1 cellular context compared by ENCODE assay signal in the genomic region with DNA sequence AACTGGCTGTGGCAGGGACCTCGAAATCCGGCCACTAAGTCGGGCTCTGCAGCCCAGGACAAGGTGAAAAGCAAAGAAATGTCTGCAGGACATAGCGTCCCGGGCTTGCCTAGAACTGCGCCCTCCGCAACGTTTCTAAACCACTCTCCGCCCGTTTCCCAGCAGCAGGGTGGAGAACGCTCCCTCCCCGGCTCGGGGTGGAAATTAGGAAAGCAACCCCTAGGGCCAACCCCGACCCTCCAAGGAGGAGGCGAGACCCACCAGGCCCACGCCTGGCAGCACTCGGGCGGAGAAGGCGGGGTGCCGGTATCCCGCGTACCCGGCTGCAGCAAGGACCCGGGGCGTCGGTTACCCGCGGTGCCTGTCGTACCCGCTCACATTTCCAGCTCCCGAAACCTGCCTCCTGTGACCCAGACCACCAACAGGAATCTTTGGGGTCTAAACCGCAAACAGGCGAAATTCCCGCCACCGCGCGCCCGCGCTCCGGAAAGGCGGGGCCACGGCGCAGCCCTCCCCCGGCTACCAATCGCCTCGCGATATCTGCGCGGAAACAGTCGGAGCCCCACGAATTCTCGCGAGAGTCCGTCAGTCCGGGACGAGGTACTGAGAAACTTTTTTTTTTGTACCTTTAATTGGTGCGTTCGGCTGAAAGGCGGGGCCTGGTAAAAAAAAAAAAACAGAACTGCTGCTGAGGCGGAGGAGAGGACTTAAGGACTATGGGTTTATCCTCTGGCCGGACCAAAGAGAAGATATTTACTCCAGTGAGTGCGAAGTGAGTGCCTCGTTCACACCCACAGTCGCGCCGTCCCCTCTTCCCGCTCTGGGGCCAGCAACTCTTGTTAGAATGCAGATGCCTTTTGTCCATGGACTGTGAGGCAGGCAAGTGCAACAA.
A peak's percentile ranks its signal among the peaks of the same experiment; 100 is the strongest.
TF ChIP-seq lines count a peak whose summit lies in the region.

Gene MMS22L, minus strand, starts transcription at position 491 of the 892 bp plus-strand sequence. CDS start 739 bp downstream, outside the sequence.

TF ChIP-seq in K562, 482 proteins besides CTCF, POLR2A, EP300 and RAD21 (continued from another document and continues in another):
- TF ChIP-seq SIN3A (IDR thresholded peaks at IDR 0.05; ENCODE audit: borderline replicate concordance in 2 of 2, control insufficient read depth in 1 of 2, low read depth in 2 of 2, low read length in 2 of 2): peak; percentile 57; a peak in 1 of 4 replicates
- TF ChIP-seq FIP1L1 (IDR thresholded peaks at IDR 0.05; ENCODE audit: low read depth, low read length, poor library complexity, severe bottlenecking): no peak
- TF ChIP-seq NELFE (IDR thresholded peaks at IDR 0.05; ENCODE audit: insufficient read depth, insufficient read length): no peak
- peak; percentile 52; the same call in 1 of the 2 replicates for TF ChIP-seq CREB1 (IDR thresholded peaks at IDR 0.05)
- TF ChIP-seq CREB1 (CRISPR knock-in tag; IDR thresholded peaks at IDR 0.05): no peak
- no peak for TF ChIP-seq GTF2E2 (tag; IDR thresholded peaks at IDR 0.05)
- no peak for TF ChIP-seq JUND (IDR thresholded peaks at IDR 0.05; ENCODE audit: borderline replicate concordance, low read depth, low read length)
- no peak for TF ChIP-seq JUND (tag; IDR thresholded peaks at IDR 0.05; ENCODE audit: borderline replicate concordance, low read depth, low read length)
- TF ChIP-seq TBP (optimal IDR thresholded peaks at IDR 0.05; ENCODE audit: low read depth, low read length): peak; percentile 64
- no peak for TF ChIP-seq NR3C1 (CRISPR knock-in tag; IDR thresholded peaks at IDR 0.05)
- TF ChIP-seq TEAD4 (IDR thresholded peaks at IDR 0.05; ENCODE audit: low read length): peak; percentile 39
- no peak for TF ChIP-seq TEAD4 (CRISPR knock-in tag; IDR thresholded peaks at IDR 0.05; ENCODE audit: borderline replicate concordance)
- TF ChIP-seq, protein P1, sequence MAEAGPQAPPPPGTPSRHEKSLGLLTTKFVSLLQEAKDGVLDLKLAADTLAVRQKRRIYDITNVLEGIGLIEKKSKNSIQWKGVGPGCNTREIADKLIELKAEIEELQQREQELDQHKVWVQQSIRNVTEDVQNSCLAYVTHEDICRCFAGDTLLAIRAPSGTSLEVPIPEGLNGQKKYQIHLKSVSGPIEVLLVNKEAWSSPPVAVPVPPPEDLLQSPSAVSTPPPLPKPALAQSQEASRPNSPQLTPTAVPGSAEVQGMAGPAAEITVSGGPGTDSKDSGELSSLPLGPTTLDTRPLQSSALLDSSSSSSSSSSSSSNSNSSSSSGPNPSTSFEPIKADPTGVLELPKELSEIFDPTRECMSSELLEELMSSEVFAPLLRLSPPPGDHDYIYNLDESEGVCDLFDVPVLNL (CRISPR knock-in tag; IDR thresholded peaks at IDR 0.05; ENCODE audit: low read depth): peak; percentile 90
- no peak for TF ChIP-seq ZNF695 (CRISPR knock-in tag; IDR thresholded peaks at IDR 0.05)
- TF ChIP-seq TRIM24 (IDR thresholded peaks at IDR 0.05): peak; percentile 13 to 67; a peak in 2 of 4 replicates
- no peak for TF ChIP-seq MTA2 (IDR thresholded peaks at IDR 0.05; ENCODE audit: low read depth)
- TF ChIP-seq, protein P2, sequence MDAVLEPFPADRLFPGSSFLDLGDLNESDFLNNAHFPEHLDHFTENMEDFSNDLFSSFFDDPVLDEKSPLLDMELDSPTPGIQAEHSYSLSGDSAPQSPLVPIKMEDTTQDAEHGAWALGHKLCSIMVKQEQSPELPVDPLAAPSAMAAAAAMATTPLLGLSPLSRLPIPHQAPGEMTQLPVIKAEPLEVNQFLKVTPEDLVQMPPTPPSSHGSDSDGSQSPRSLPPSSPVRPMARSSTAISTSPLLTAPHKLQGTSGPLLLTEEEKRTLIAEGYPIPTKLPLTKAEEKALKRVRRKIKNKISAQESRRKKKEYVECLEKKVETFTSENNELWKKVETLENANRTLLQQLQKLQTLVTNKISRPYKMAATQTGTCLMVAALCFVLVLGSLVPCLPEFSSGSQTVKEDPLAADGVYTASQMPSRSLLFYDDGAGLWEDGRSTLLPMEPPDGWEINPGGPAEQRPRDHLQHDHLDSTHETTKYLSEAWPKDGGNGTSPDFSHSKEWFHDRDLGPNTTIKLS (IDR thresholded peaks at IDR 0.05; ENCODE audit: borderline replicate concordance, low read depth): peak; percentile 93
- TF ChIP-seq HDGF (IDR thresholded peaks at IDR 0.05): no peak
- peak; percentile 96; the same call in 1 of the 2 replicates for TF ChIP-seq RB1 (IDR thresholded peaks at IDR 0.05; ENCODE audit: low read depth)
- TF ChIP-seq NFIX (CRISPR knock-in tag; IDR thresholded peaks at IDR 0.05; ENCODE audit: low read depth): no peak
- TF ChIP-seq PTTG1 (tag; IDR thresholded peaks at IDR 0.05; ENCODE audit: low read depth): no peak
- no peak for TF ChIP-seq CUX1 (CRISPR knock-in tag; IDR thresholded peaks at IDR 0.05)
- no peak for TF ChIP-seq MXD1 (CRISPR knock-in tag; IDR thresholded peaks at IDR 0.05; ENCODE audit: borderline replicate concordance, poor library complexity, severe bottlenecking)
- no peak for TF ChIP-seq HMG20A (CRISPR knock-in tag; conservative IDR thresholded peaks at IDR 0.05)
- TF ChIP-seq SRSF9 (IDR thresholded peaks at IDR 0.05; ENCODE audit: borderline replicate concordance, low read depth, low read length): no peak
- no peak for TF ChIP-seq XRCC4 (IDR thresholded peaks at IDR 0.05; ENCODE audit: extremely low read depth, insufficient read depth, insufficient read length)
- TF ChIP-seq, protein P3, sequence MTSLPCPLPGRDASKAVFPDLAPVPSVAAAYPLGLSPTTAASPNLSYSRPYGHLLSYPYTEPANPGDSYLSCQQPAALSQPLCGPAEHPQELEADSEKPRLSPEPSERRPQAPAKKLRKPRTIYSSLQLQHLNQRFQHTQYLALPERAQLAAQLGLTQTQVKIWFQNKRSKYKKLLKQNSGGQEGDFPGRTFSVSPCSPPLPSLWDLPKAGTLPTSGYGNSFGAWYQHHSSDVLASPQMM (CRISPR knock-in tag; IDR thresholded peaks at IDR 0.05): no peak
- no peak for TF ChIP-seq MCM5 (IDR thresholded peaks at IDR 0.05; ENCODE audit: low read depth)
- TF ChIP-seq MYBL2 (IDR thresholded peaks at IDR 0.05; ENCODE audit: low read depth): no peak
- no peak for TF ChIP-seq MYBL2 (CRISPR knock-in tag; IDR thresholded peaks at IDR 0.05; ENCODE audit: borderline replicate concordance)
- TF ChIP-seq MCM3 (IDR thresholded peaks at IDR 0.05): no peak
- no peak for TF ChIP-seq NR2F6 (CRISPR knock-in tag; IDR thresholded peaks at IDR 0.05)
- peak; percentile 72 for TF ChIP-seq MAX (CRISPR knock-in tag; IDR thresholded peaks at IDR 0.05)
- peak; percentile 69 for TF ChIP-seq ETV1 (tag; conservative IDR thresholded peaks at IDR 0.05; ENCODE audit: low read depth)
- TF ChIP-seq ZNF174 (CRISPR knock-in tag; IDR thresholded peaks at IDR 0.05): no peak
- no peak for TF ChIP-seq ZNF232 (CRISPR knock-in tag; IDR thresholded peaks at IDR 0.05)
- TF ChIP-seq, protein P4, sequence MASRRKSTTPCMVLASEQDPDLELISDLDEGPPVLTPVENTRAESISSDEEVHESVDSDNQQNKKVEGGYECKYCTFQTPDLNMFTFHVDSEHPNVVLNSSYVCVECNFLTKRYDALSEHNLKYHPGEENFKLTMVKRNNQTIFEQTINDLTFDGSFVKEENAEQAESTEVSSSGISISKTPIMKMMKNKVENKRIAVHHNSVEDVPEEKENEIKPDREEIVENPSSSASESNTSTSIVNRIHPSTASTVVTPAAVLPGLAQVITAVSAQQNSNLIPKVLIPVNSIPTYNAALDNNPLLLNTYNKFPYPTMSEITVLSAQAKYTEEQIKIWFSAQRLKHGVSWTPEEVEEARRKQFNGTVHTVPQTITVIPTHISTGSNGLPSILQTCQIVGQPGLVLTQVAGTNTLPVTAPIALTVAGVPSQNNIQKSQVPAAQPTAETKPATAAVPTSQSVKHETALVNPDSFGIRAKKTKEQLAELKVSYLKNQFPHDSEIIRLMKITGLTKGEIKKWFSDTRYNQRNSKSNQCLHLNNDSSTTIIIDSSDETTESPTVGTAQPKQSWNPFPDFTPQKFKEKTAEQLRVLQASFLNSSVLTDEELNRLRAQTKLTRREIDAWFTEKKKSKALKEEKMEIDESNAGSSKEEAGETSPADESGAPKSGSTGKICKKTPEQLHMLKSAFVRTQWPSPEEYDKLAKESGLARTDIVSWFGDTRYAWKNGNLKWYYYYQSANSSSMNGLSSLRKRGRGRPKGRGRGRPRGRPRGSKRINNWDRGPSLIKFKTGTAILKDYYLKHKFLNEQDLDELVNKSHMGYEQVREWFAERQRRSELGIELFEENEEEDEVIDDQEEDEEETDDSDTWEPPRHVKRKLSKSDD (conservative IDR thresholded peaks at IDR 0.05; ENCODE audit: low read length): peak; percentile 95
- TF ChIP-seq FOXM1 (IDR thresholded peaks at IDR 0.05; ENCODE audit: low read depth): no peak
- TF ChIP-seq FOXM1 (CRISPR knock-in tag; IDR thresholded peaks at IDR 0.05; ENCODE audit: low read depth): no peak
- TF ChIP-seq, protein P5, sequence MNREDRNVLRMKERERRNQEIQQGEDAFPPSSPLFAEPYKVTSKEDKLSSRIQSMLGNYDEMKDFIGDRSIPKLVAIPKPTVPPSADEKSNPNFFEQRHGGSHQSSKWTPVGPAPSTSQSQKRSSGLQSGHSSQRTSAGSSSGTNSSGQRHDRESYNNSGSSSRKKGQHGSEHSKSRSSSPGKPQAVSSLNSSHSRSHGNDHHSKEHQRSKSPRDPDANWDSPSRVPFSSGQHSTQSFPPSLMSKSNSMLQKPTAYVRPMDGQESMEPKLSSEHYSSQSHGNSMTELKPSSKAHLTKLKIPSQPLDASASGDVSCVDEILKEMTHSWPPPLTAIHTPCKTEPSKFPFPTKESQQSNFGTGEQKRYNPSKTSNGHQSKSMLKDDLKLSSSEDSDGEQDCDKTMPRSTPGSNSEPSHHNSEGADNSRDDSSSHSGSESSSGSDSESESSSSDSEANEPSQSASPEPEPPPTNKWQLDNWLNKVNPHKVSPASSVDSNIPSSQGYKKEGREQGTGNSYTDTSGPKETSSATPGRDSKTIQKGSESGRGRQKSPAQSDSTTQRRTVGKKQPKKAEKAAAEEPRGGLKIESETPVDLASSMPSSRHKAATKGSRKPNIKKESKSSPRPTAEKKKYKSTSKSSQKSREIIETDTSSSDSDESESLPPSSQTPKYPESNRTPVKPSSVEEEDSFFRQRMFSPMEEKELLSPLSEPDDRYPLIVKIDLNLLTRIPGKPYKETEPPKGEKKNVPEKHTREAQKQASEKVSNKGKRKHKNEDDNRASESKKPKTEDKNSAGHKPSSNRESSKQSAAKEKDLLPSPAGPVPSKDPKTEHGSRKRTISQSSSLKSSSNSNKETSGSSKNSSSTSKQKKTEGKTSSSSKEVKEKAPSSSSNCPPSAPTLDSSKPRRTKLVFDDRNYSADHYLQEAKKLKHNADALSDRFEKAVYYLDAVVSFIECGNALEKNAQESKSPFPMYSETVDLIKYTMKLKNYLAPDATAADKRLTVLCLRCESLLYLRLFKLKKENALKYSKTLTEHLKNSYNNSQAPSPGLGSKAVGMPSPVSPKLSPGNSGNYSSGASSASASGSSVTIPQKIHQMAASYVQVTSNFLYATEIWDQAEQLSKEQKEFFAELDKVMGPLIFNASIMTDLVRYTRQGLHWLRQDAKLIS (CRISPR knock-in tag; IDR thresholded peaks at IDR 0.05): no peak
- TF ChIP-seq HNRNPLL (IDR thresholded peaks at IDR 0.05; ENCODE audit: low read depth, low read length, poor library complexity, severe bottlenecking): peak; percentile 73
- no peak for TF ChIP-seq KHSRP (IDR thresholded peaks at IDR 0.05)
- TF ChIP-seq GMEB1 (CRISPR knock-in tag; IDR thresholded peaks at IDR 0.05): peak; percentile 22
- TF ChIP-seq EZH2 (IDR thresholded peaks at IDR 0.05; ENCODE audit: borderline replicate concordance, low read depth, low read length): no peak
- TF ChIP-seq ELF4 (CRISPR knock-in tag; IDR thresholded peaks at IDR 0.05): no peak
